ENCODE assay signal across 10 cellular contexts in the genomic region with DNA sequence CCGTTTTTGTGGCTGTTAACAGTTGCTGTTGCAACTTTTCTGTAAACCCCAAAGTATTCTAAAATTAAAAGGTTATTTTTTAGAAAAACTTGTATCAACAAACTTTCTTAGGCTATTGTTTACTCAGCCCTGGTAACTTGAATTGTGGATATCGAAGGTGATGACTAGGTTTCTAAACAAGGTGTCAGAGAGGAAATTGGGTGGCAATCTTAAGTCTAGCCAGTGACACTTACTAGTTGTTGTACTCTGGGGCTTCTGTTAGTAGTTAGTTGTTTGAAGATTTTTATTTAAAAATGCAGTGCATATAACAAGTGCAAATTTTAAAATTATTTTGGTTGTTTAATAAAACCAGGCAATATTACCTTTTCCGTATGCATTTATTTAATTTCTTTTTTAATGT. TPM values are rescaled to one million over a fixed set of nuclear protein-coding genes. Genes with fewer than 3 reads are reported as not detected.
DNase-seq lines count a peak whose midpoint lies in the region; ATAC-seq and TF ChIP-seq lines count a peak whose summit lies in the region.
"Had no signal": no experiment of that assay in that cellular context is flagged by ENCODE, and none has a peak within 500 bp of the region (broad histone marks: within the 10 kb centered on the region; RNA-seq: fewer than 3 reads in every experiment).

No MANE protein-coding gene starts in this region.

- no peak for ATAC-seq in activated T-cell treated with anti-CD3 and anti-CD28 coated beads, Interleukin-2, amount 50 U/mL, for 72 hours (replicated peaks in 1 of 2)
- ATAC-seq in RWPE2 (ENCODE audit: low read depth) = no peak
- no peak for ATAC-seq in stimulated activated naive B cell treated with anti-CD40 and anti-IgM and Interleukin-4, amounts not matched to agents 10 μg/mL and 1 μg/mL and 100 μg/mL, for 72 hours (replicated peaks)
- ATAC-seq in GM19035 (IDR thresholded peaks at IDR 0.05; ENCODE audit: unreplicated experiment) = no peak

- peaks cover 13% of the 10 kb centered on the region for H3K4me1 ChIP-seq in RWPE2 (ENCODE audit: insufficient read depth, poor library complexity, severe bottlenecking)

- H3K36me3 Mint-ChIP-seq in activated T-cell treated with anti-CD3 and anti-CD28 coated beads, Interleukin-2, amount 50 U/mL, for 72 hours (ENCODE audit: insufficient read depth in 2 of 2) = peaks cover 6 to 17% of the 10 kb centered on the region in 2 donors
- peaks cover 0 to 3% of the 10 kb centered on the region in 2 donors for H3K36me3 Mint-ChIP-seq in stimulated activated naive B cell treated with anti-CD40 and anti-IgM and Interleukin-4, amounts not matched to agents 10 μg/mL and 1 μg/mL and 100 μg/mL, for 72 hours

- H3K27ac Mint-ChIP-seq in activated T-cell treated with anti-CD3 and anti-CD28 coated beads, Interleukin-2, amount 50 U/mL, for 72 hours = peak overlapping the region; percentile 99
- no peak overlapping the region for H3K27ac Mint-ChIP-seq in stimulated activated naive B cell treated with anti-CD40 and anti-IgM and Interleukin-4, amounts not matched to agents 10 μg/mL and 1 μg/mL and 100 μg/mL, for 72 hours

- peak overlapping the region; percentile 99 for H3K4me3 Mint-ChIP-seq in activated T-cell treated with anti-CD3 and anti-CD28 coated beads, Interleukin-2, amount 50 U/mL, for 72 hours
- peak overlapping the region; percentile 43 to 67 for H3K4me3 Mint-ChIP-seq in stimulated activated naive B cell treated with anti-CD40 and anti-IgM and Interleukin-4, amounts not matched to agents 10 μg/mL and 1 μg/mL and 100 μg/mL, for 72 hours

- H3K4me3 ChIP-seq in RWPE2 (ENCODE audit: severe bottlenecking) = peak overlapping the region; percentile 75

- peaks cover 22% of the 10 kb centered on the region for H3K36me3 ChIP-seq in RWPE2 (ENCODE audit: low read depth)

- H3K27ac ChIP-seq in RWPE2 (ENCODE audit: poor library complexity, severe bottlenecking) = peak overlapping the region; percentile 86

- peaks cover 61% of the 10 kb centered on the region for H3K4me1 Mint-ChIP-seq in activated T-cell treated with anti-CD3 and anti-CD28 coated beads, Interleukin-2, amount 50 U/mL, for 72 hours (ENCODE audit: low read depth)
- peaks cover 14 to 35% of the 10 kb centered on the region in 2 donors for H3K4me1 Mint-ChIP-seq in stimulated activated naive B cell treated with anti-CD40 and anti-IgM and Interleukin-4, amounts not matched to agents 10 μg/mL and 1 μg/mL and 100 μg/mL, for 72 hours

- no peaks in the 10 kb centered on the region for H3K27me3 ChIP-seq in RWPE2 (ENCODE audit: insufficient read depth, poor library complexity, severe bottlenecking)

- no peaks in the 10 kb centered on the region for H3K9me3 ChIP-seq in RWPE2 (ENCODE audit: severe bottlenecking)

- DNase-seq in activated T-cell treated with anti-CD3 and anti-CD28 coated beads, Interleukin-2, amount 50 U/mL, for 72 hours = no peak
- DNase-seq in activated T-cell treated with anti-CD3 and anti-CD28 coated beads, Interleukin-2, amount 50 U/mL, for 48 hours = no peak
- DNase-seq in RWPE2 (ENCODE audit: low spot score) (no peak), erythroblast (lab: John Stamatoyannopoulos, UW) (peak; percentile 48 to 64), MV-4-11 (lab: John Stamatoyannopoulos, UW) (no peak), HPDE6-E6E7 (ENCODE audit: extremely low spot score) (no peak)
- no peak for DNase-seq in stimulated activated naive B cell treated with anti-CD40 and anti-IgM and Interleukin-4, amounts not matched to agents 10 μg/mL and 1 μg/mL and 100 μg/mL, for 72 hours
- DNase-seq: foreskin melanocyte, T-helper 9 cell had no signal

- no peak for TF ChIP-seq POLR2A in erythroblast (IDR thresholded peaks at IDR 0.05; ENCODE audit: low read length)

- no peaks in the 10 kb centered on the region for H3K27me3 Mint-ChIP-seq in activated T-cell treated with anti-CD3 and anti-CD28 coated beads, Interleukin-2, amount 50 U/mL, for 72 hours (ENCODE audit: low read depth)
- no peaks in the 10 kb centered on the region for H3K27me3 Mint-ChIP-seq in stimulated activated naive B cell treated with anti-CD40 and anti-IgM and Interleukin-4, amounts not matched to agents 10 μg/mL and 1 μg/mL and 100 μg/mL, for 72 hours

- no peak for TF ChIP-seq CTCF in RWPE2 (IDR thresholded peaks at IDR 0.05; ENCODE audit: poor library complexity, severe bottlenecking)

- no peaks in the 10 kb centered on the region for H3K9me3 Mint-ChIP-seq in activated T-cell treated with anti-CD3 and anti-CD28 coated beads, Interleukin-2, amount 50 U/mL, for 72 hours
- no peaks in the 10 kb centered on the region for H3K9me3 Mint-ChIP-seq in stimulated activated naive B cell treated with anti-CD40 and anti-IgM and Interleukin-4, amounts not matched to agents 10 μg/mL and 1 μg/mL and 100 μg/mL, for 72 hours

RNA-seq across cellular contexts. Expression of gene KIF11, which starts 1.3 kb away (rescaled TPM):
- 10 to 100 TPM; 51.4 to 56.7 TPM for total RNA-seq in activated T-cell treated with anti-CD3 and anti-CD28 coated beads, Interleukin-2, amount 50 U/mL, for 72 hours

RNA-seq across cellular contexts. Expression of gene IDE, which starts 20.3 kb away (rescaled TPM):
- 10 to 100 TPM; 23.3 to 23.5 TPM for total RNA-seq in activated T-cell treated with anti-CD3 and anti-CD28 coated beads, Interleukin-2, amount 50 U/mL, for 72 hours

Comparison
In these comparisons a context has a peak if more than half of its experiments do, and no peak if none do; other contexts are left out.
1. DNase-seq: peak in erythroblast (2 of 2); none in activated T-cell treated with anti-CD3 and anti-CD28 coated beads, Interleukin-2, amount 50 U/mL, for 72 hours (0 of 2), activated T-cell treated with anti-CD3 and anti-CD28 coated beads, Interleukin-2, amount 50 U/mL, for 48 hours (0 of 2), RWPE2 (single experiment), stimulated activated naive B cell treated with anti-CD40 and anti-IgM and Interleukin-4, amounts not matched to agents 10 μg/mL and 1 μg/mL and 100 μg/mL, for 72 hours (single experiment), MV-4-11 (single experiment) and HPDE6-E6E7 (single experiment).